Comparison of ENCODE assay signal across 2 cellular contexts in the genomic region with DNA sequence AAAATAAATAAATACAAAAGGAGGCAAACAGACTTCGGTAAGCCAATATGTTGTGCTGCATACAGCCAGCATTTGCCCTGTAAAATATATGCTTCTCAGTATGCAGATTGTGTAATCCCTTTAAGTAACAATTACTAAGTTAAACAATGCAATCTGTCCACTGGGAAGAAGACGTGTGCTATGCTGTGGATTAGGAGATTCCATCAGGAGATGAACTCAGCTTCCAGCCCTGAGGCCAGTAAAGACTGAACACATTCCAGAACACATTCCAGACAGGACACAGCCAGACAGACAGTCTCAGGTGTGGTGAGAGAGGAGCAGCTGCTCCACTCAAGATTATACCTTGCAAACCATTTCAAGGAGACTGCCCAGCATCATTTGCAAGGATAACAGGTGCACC.
TF ChIP-seq lines count a peak whose summit lies in the region.

No MANE protein-coding gene starts in this region.

TF ChIP-seq in IMR-90, 13 proteins besides CTCF, POLR2A, EP300 and RAD21 (continued from another document):
- TF ChIP-seq, protein P1, sequence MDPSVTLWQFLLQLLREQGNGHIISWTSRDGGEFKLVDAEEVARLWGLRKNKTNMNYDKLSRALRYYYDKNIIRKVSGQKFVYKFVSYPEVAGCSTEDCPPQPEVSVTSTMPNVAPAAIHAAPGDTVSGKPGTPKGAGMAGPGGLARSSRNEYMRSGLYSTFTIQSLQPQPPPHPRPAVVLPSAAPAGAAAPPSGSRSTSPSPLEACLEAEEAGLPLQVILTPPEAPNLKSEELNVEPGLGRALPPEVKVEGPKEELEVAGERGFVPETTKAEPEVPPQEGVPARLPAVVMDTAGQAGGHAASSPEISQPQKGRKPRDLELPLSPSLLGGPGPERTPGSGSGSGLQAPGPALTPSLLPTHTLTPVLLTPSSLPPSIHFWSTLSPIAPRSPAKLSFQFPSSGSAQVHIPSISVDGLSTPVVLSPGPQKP (IDR thresholded peaks at IDR 0.05; ENCODE audit: borderline replicate concordance, low read depth, low read length), result no peak

TF ChIP-seq in HepG2, 621 proteins besides CTCF, POLR2A, EP300 and RAD21 (continued from another document):
- TF ChIP-seq CEBPB (IDR thresholded peaks at IDR 0.05; ENCODE audit: borderline replicate concordance, low read depth, low read length) (peak; percentile 45; the same call in 1 of the 2 replicates), CEBPG (CRISPR knock-in tag; IDR thresholded peaks at IDR 0.05) (peak; percentile 23; the same call in 1 of the 2 replicates)
